ENCODE assay signal across 9 cellular contexts in genomic region chr6:40912158-40912946, GRCh38.
DNase-seq lines count a peak whose midpoint lies in the region; ATAC-seq and TF ChIP-seq lines count a peak whose summit lies in the region.
"Had no signal": no experiment of that assay in that cellular context is flagged by ENCODE, and none has a peak within 500 bp of the region (broad histone marks: within the 10 kb centered on the region; RNA-seq: fewer than 3 reads in every experiment).

No MANE protein-coding gene starts in this region.

- CTCF ChIA-PET in Panc1 (lab: Charles Lee) = interaction anchor here (0.7 to 1.4 kb wide), 5 partner anchors 10 to 85 kb away, joined by 3 to 8 read pairs (median 3); no protein-coding TSS in a partner anchor

- POLR2A ChIA-PET in Panc1 (lab: Charles Lee) = no interaction called here

- no TSS peak for BruUV-seq in Panc1 (replicated peaks; lab: Mats Ljungman, UMichigan)

- H3K27me3 Mint-ChIP-seq in activated CD4-positive, alpha-beta T cell treated with anti-CD3 and anti-CD28 coated beads, Interleukin-2, amount 10 ng/mL, durations not matched to agents 24 days and 14 days = peaks cover 20% of the 10 kb centered on the region
- H3K27me3 Mint-ChIP-seq in endodermal cell (ENCODE audit: insufficient read depth) = peaks cover 8% of the 10 kb centered on the region

- no peaks in the 10 kb centered on the region for H3K36me3 Mint-ChIP-seq in activated CD4-positive, alpha-beta T cell treated with anti-CD3 and anti-CD28 coated beads, Interleukin-2, amount 10 ng/mL, durations not matched to agents 24 days and 14 days (ENCODE audit: low read depth)
- no peaks in the 10 kb centered on the region for H3K36me3 Mint-ChIP-seq in endodermal cell (ENCODE audit: low read depth)
- H3K36me3 Mint-ChIP-seq: CD4-positive, CD25-positive, alpha-beta regulatory T cell had no signal

- TF ChIP-seq CTCF in Panc1 (IDR thresholded peaks at IDR 0.05) (peak; percentile 76), endodermal cell (conservative IDR thresholded peaks at IDR 0.05) (peak; percentile 81)

- no peak overlapping the region for H2AFZ ChIP-seq in GM23248

- H3K9me3 ChIP-seq in GM23248 (ENCODE audit: low read depth) (no peaks in the 10 kb centered on the region), Panc1 (ENCODE audit: control insufficient read depth, insufficient read depth, low read depth, low read length) (no peaks in the 10 kb centered on the region), endodermal cell (ENCODE audit: control insufficient read depth, low read length) (no peaks in the 10 kb centered on the region), mucosa of rectum (ENCODE audit: control insufficient read depth in 2 of 2, low read length in 2 of 2) (no peaks in the 10 kb centered on the region)

- no peaks in the 10 kb centered on the region for H3K4me1 Mint-ChIP-seq in activated CD4-positive, alpha-beta T cell treated with anti-CD3 and anti-CD28 coated beads, Interleukin-2, amount 10 ng/mL, durations not matched to agents 24 days and 14 days
- H3K4me1 Mint-ChIP-seq in endodermal cell = peaks cover 5% of the 10 kb centered on the region
- H3K4me1 Mint-ChIP-seq: CD4-positive, CD25-positive, alpha-beta regulatory T cell had no signal

- H3K36me3 ChIP-seq in GM23248 (ENCODE audit: low read depth) (no peaks in the 10 kb centered on the region), Panc1 (ENCODE audit: control insufficient read depth, insufficient read depth, low read length) (no peaks in the 10 kb centered on the region), endodermal cell (ENCODE audit: control insufficient read depth, insufficient read depth, low read length) (no peaks in the 10 kb centered on the region), mucosa of rectum (ENCODE audit: control insufficient read depth in 2 of 2, insufficient read depth in 2 of 2, low read length in 2 of 2) (no peaks in the 10 kb centered on the region)

- in situ Hi-C loops in GM23248 (cut with MboI) = no loop called here
- in situ Hi-C loops in Panc1 (cut with HindIII; ENCODE audit: low pct_unique_long_range_greater_than_20kb, low sequenced_read_pairs) = no loop called here

- H3K9me2 ChIP-seq in GM23248 (ENCODE audit: insufficient read depth) = no peaks in the 10 kb centered on the region

- no peaks in the 10 kb centered on the region for H3F3A ChIP-seq in GM23248 (ENCODE audit: insufficient read depth)

- H3K27ac ChIP-seq in GM23248 (no peak overlapping the region), Panc1 (ENCODE audit: low read length) (peak overlapping the region; percentile 85; the same call in 1 of the 2 replicates), endodermal cell (ENCODE audit: low read depth, low read length) (no peak overlapping the region), mucosa of rectum (ENCODE audit: low read depth in 2 of 2, low read length in 2 of 2) (peak overlapping the region; percentile 16 to 24)

- no peak overlapping the region for H3K4me3 Mint-ChIP-seq in activated CD4-positive, alpha-beta T cell treated with anti-CD3 and anti-CD28 coated beads, Interleukin-2, amount 10 ng/mL, durations not matched to agents 24 days and 14 days
- H3K4me3 Mint-ChIP-seq in endodermal cell = no peak overlapping the region
- H3K4me3 Mint-ChIP-seq: CD4-positive, CD25-positive, alpha-beta regulatory T cell had no signal

- ATAC-seq in Panc1 = peak; percentile 81

- no peaks in the 10 kb centered on the region for H4K20me1 ChIP-seq in GM23248 (ENCODE audit: insufficient read depth)

- H3K27ac Mint-ChIP-seq in activated CD4-positive, alpha-beta T cell treated with anti-CD3 and anti-CD28 coated beads, Interleukin-2, amount 10 ng/mL, durations not matched to agents 24 days and 14 days = no peak overlapping the region
- no peak overlapping the region for H3K27ac Mint-ChIP-seq in endodermal cell
- H3K27ac Mint-ChIP-seq: CD4-positive, CD25-positive, alpha-beta regulatory T cell had no signal

- no peaks in the 10 kb centered on the region; the same call in 1 of the 2 replicates for H3K27me3 ChIP-seq in GM23248 (replicated peaks; ENCODE audit: insufficient read depth)
- H3K27me3 ChIP-seq in Panc1 (ENCODE audit: control insufficient read depth, insufficient read depth, low read length) = no peaks in the 10 kb centered on the region
- no peaks in the 10 kb centered on the region for H3K27me3 ChIP-seq in endodermal cell (ENCODE audit: control insufficient read depth, insufficient read depth, low read length, poor library complexity, severe bottlenecking)
- no peaks in the 10 kb centered on the region for H3K27me3 ChIP-seq in mucosa of rectum (ENCODE audit: control insufficient read depth in 2 of 2, insufficient read depth in 2 of 2, low read length in 2 of 2)

- WGBS in GM23248 (ENCODE audit: low coverage in 1 of 2, low lambda C conversion rate in 2 of 2, missing lambda C conversion rate in 2 of 2), 2 experiments = 83 to 87% methylated on average over 9 of the region's 9 CpGs
- 80 to 87% methylated on average over 8 to 9 of the region's 9 CpGs for WGBS in endodermal cell (ENCODE audit: insufficient coverage in 1 of 2, insufficient read length in 1 of 2), 2 experiments

- no peak overlapping the region for H3K4me2 ChIP-seq in GM23248 (ENCODE audit: unreplicated experiment)

- intact Hi-C loops in activated CD4-positive, alpha-beta T cell treated with anti-CD3 and anti-CD28 coated beads, Interleukin-2, amount 10 ng/mL, durations not matched to agents 24 days and 14 days (cut with micrococcal nuclease) = loop anchor here (5.0 kb wide), 1 partner anchor 360 kb away; no protein-coding TSS in a partner anchor
- intact Hi-C loops in Panc1 (cut with micrococcal nuclease; ENCODE audit: unreplicated experiment) = no loop called here

- H3K9me3 Mint-ChIP-seq in activated CD4-positive, alpha-beta T cell treated with anti-CD3 and anti-CD28 coated beads, Interleukin-2, amount 10 ng/mL, durations not matched to agents 24 days and 14 days = no peaks in the 10 kb centered on the region
- H3K9me3 Mint-ChIP-seq in endodermal cell = no peaks in the 10 kb centered on the region
- H3K9me3 Mint-ChIP-seq: CD4-positive, CD25-positive, alpha-beta regulatory T cell had no signal

- H3K9ac ChIP-seq in GM23248 (no peak overlapping the region), endodermal cell (ENCODE audit: extremely low read depth, low read length, poor library complexity, severe bottlenecking) (no peak overlapping the region), mucosa of rectum (ENCODE audit: low read depth in 1 of 2, low read length in 2 of 2) (no peak overlapping the region)

- H3K4me1 ChIP-seq in GM23248 (ENCODE audit: insufficient read depth) = peaks cover 4% of the 10 kb centered on the region
- peaks cover 22% of the 10 kb centered on the region for H3K4me1 ChIP-seq in Panc1 (ENCODE audit: control insufficient read depth, insufficient read depth, low read length)
- H3K4me1 ChIP-seq in endodermal cell (ENCODE audit: control insufficient read depth, insufficient read depth, low read length) = no peaks in the 10 kb centered on the region
- H3K4me1 ChIP-seq in mucosa of rectum (ENCODE audit: control insufficient read depth in 2 of 2, insufficient read depth in 2 of 2, low read length in 2 of 2) = peaks cover 0 to 5% of the 10 kb centered on the region in 2 donors

- peak; percentile 82 for DNase-seq in activated CD4-positive, alpha-beta T cell treated with anti-CD3 and anti-CD28 coated beads, Interleukin-2, amount 10 ng/mL, durations not matched to agents 24 days and 14 days
- no peak for DNase-seq in activated CD4-positive, alpha-beta T cell treated with anti-CD3 and anti-CD28 coated beads for 1 hour
- DNase-seq in GM23248 (peak; percentile 26), LHCN-M2 (ENCODE audit: low read depth) (peak; percentile 67), Panc1 (ENCODE audit: low read depth, low spot score) (peak; percentile 32), endodermal cell (peak; percentile 84), epidermal melanocyte (ENCODE audit: insufficient read length, low spot score) (no peak)

- H3K4me3 ChIP-seq in GM23248 = no peak overlapping the region
- no peak overlapping the region for H3K4me3 ChIP-seq in Panc1 (ENCODE audit: low read depth in 2 of 2, low read length in 2 of 2)
- no peak overlapping the region for H3K4me3 ChIP-seq in endodermal cell (ENCODE audit: low read length)
- H3K4me3 ChIP-seq in mucosa of rectum (ENCODE audit: low read length in 2 of 2) = no peak overlapping the region

- H3K79me2 ChIP-seq in GM23248 (ENCODE audit: insufficient read depth) = no peaks in the 10 kb centered on the region

Comparison
In these comparisons a context has a peak if more than half of its experiments do, and no peak if none do; other contexts are left out.
1. DNase-seq: peak in activated CD4-positive, alpha-beta T cell treated with anti-CD3 and anti-CD28 coated beads, Interleukin-2, amount 10 ng/mL, durations not matched to agents 24 days and 14 days (single experiment), GM23248 (single experiment), LHCN-M2 (single experiment), Panc1 (single experiment) and endodermal cell (single experiment); none in activated CD4-positive, alpha-beta T cell treated with anti-CD3 and anti-CD28 coated beads for 1 hour (single experiment) and epidermal melanocyte (single experiment).
2. H3K27ac ChIP-seq: peak in Panc1 (single experiment) and mucosa of rectum (2 of 2); none in GM23248 (single experiment) and endodermal cell (single experiment).